ENCODE assay signal across 8 cellular contexts in genomic region chr11:43879789-43880639, GRCh38. TPM values are rescaled to one million over a fixed set of nuclear protein-coding genes. Genes with fewer than 3 reads are reported as not detected.
DNase-seq lines count a peak whose midpoint lies in the region; ATAC-seq and TF ChIP-seq lines count a peak whose summit lies in the region.

No MANE protein-coding gene starts in this region.

- peak overlapping the region; percentile 71 to 84 for H3K27ac ChIP-seq in tibial artery

- H3K36me3 Mint-ChIP-seq in activated CD8-positive, alpha-beta memory T cell treated with anti-CD3 and anti-CD28 coated beads, Interleukin-2, amount 10 ng/mL, durations not matched to agents 7 days and 5 days = peaks cover 17% of the 10 kb centered on the region
- peaks cover 26% of the 10 kb centered on the region in 2 donors for H3K36me3 Mint-ChIP-seq in activated naive CD4-positive, alpha-beta T cell treated with anti-CD3 and anti-CD28 coated beads, Interleukin-2, amount 50 U/mL, for 72 hours

- ATAC-seq in activated CD8-positive, alpha-beta memory T cell treated with anti-CD3 and anti-CD28 coated beads, Interleukin-2, amount 10 ng/mL, durations not matched to agents 7 days and 5 days = no peak
- peak in 1 of 2 donors; percentile 4 for ATAC-seq in activated naive CD4-positive, alpha-beta T cell treated with anti-CD3 and anti-CD28 coated beads, Interleukin-2, amount 50 U/mL, for 72 hours
- ATAC-seq in left lobe of liver (peak; percentile 21), HG02623 (IDR thresholded peaks at IDR 0.05; ENCODE audit: unreplicated experiment) (no peak)

- peaks cover 17% of the 10 kb centered on the region for H3K27me3 Mint-ChIP-seq in activated CD8-positive, alpha-beta memory T cell treated with anti-CD3 and anti-CD28 coated beads, Interleukin-2, amount 10 ng/mL, durations not matched to agents 7 days and 5 days

- H3K36me3 ChIP-seq in tibial artery = peaks cover 19 to 25% (median 22%) of the 10 kb centered on the region in 3 donors

- peaks cover 0 to 19% (median 18%) of the 10 kb centered on the region in 4 donors for H3K4me1 ChIP-seq in tibial artery

- CTCF ChIA-PET in activated CD8-positive, alpha-beta memory T cell treated with anti-CD3 and anti-CD28 coated beads, Interleukin-2, amount 10 ng/mL, durations not matched to agents 7 days and 5 days (lab: Charles Lee) = interaction anchor here (0.8 to 1.6 kb wide), 4 partner anchors 10 to 63 kb away, joined by 3 to 13 read pairs (median 4); no protein-coding TSS in a partner anchor

- DNase-seq in activated CD8-positive, alpha-beta memory T cell treated with anti-CD3 and anti-CD28 coated beads, Interleukin-2, amount 10 ng/mL, durations not matched to agents 7 days and 5 days = no peak
- DNase-seq in activated CD8-positive, alpha-beta memory T cell treated with anti-CD3 and anti-CD28 coated beads, Interleukin-2, amount 50 U/mL, for 4 hours = no peak
- no peak for DNase-seq in activated naive CD4-positive, alpha-beta T cell treated with anti-CD3 and anti-CD28 coated beads, Interleukin-2, amount 50 U/mL, for 72 hours (ENCODE audit: low spot score in 2 of 2)
- DNase-seq in left lobe of liver (ENCODE audit: low spot score) (no peak), tibial artery (no peak), cortex of kidney (lab: John Stamatoyannopoulos, UW) (no peak), GM13976 (ENCODE audit: low spot score) (no peak)

- in situ Hi-C loops in GM13976 (cut with MboI; ENCODE audit: low sequenced_read_pairs, unreplicated experiment) = no loop called here

- TF ChIP-seq CTCF in tibial artery (IDR thresholded peaks at IDR 0.05) (no peak), GM13976 (IDR thresholded peaks at IDR 0.05; ENCODE audit: borderline replicate concordance, control extremely low read depth, extremely low read depth, insufficient read depth, missing control alignments) (no peak)

- H3K4me3 ChIP-seq in tibial artery = peak overlapping the region; percentile 74 to 89

- H3K9me3 Mint-ChIP-seq in activated CD8-positive, alpha-beta memory T cell treated with anti-CD3 and anti-CD28 coated beads, Interleukin-2, amount 10 ng/mL, durations not matched to agents 7 days and 5 days (ENCODE audit: low read depth) = no peaks in the 10 kb centered on the region
- H3K9me3 Mint-ChIP-seq in activated naive CD4-positive, alpha-beta T cell treated with anti-CD3 and anti-CD28 coated beads, Interleukin-2, amount 50 U/mL, for 72 hours = peaks cover 0 to 4% of the 10 kb centered on the region in 2 donors

- H3K9me3 ChIP-seq in tibial artery = no peaks in the 10 kb centered on the region

- peak overlapping the region; percentile 76 for H3K4me3 Mint-ChIP-seq in activated CD8-positive, alpha-beta memory T cell treated with anti-CD3 and anti-CD28 coated beads, Interleukin-2, amount 10 ng/mL, durations not matched to agents 7 days and 5 days

- H3K4me1 Mint-ChIP-seq in activated CD8-positive, alpha-beta memory T cell treated with anti-CD3 and anti-CD28 coated beads, Interleukin-2, amount 10 ng/mL, durations not matched to agents 7 days and 5 days = peaks cover 21% of the 10 kb centered on the region

- peaks cover 0 to 6% of the 10 kb centered on the region in 2 donors for H3K27me3 ChIP-seq in tibial artery

- intact Hi-C loops in tibial artery (cut with DNase I; ENCODE audit: low total_unique reads) = no loop called here

- H3K27ac Mint-ChIP-seq in activated CD8-positive, alpha-beta memory T cell treated with anti-CD3 and anti-CD28 coated beads, Interleukin-2, amount 10 ng/mL, durations not matched to agents 7 days and 5 days = peak overlapping the region; percentile 70
- peak overlapping the region; percentile 95 to 97 for H3K27ac Mint-ChIP-seq in activated naive CD4-positive, alpha-beta T cell treated with anti-CD3 and anti-CD28 coated beads, Interleukin-2, amount 50 U/mL, for 72 hours

RNA-seq across cellular contexts. Expression of gene ALKBH3, which starts 0.6 kb away (rescaled TPM):
- 10 to 100 TPM; 32.5 to 35.4 TPM for total RNA-seq in activated CD8-positive, alpha-beta memory T cell treated with anti-CD3 and anti-CD28 coated beads, Interleukin-2, amount 10 ng/mL, durations not matched to agents 7 days and 5 days
- 10 to 100 TPM; 35.5 to 42.3 TPM for total RNA-seq in activated naive CD4-positive, alpha-beta T cell treated with anti-CD3 and anti-CD28 coated beads, Interleukin-2, amount 50 U/mL, for 72 hours
- total RNA-seq in left lobe of liver = 14.6 TPM
